In the genomic region with DNA sequence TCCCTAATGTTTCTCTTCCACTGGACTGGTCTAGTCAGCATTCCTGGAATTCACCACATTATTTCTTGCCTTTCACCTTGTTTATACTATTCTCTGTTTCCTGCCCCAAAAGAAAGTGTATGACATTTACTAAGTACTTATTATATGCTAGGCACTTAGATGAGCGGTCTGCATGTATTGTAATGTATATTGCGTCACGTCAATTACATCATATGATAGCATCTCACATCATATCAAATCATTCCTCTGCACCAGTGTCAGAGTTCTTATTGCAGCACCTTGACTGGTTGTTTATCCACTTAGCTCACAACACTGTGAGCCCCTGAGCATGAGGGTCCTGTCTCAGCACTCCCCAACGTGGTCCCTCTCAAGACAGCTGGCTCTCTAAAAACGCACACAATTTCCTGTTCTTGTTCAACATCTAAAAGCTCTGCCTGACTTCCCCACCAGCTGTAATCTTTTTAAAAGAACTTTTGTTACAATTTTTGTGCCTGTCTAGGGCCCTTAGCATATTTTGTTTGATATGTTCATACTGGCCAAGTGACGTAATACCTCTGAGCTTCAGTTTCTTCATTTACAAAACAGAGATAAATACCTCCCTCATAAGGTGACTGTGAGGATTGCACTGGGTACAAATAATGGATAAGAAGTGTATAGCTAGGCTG, we compare ENCODE assay signal across 8 cellular contexts. TPM values are rescaled to one million over a fixed set of nuclear protein-coding genes. Genes with fewer than 3 reads are reported as not detected.
A peak's percentile ranks its signal among the peaks of the same experiment; 100 is the strongest.
DNase-seq lines count a peak whose midpoint lies in the region; ATAC-seq and TF ChIP-seq lines count a peak whose summit lies in the region.

No MANE protein-coding gene starts in this region.

- H3K9ac ChIP-seq in H9 (ENCODE audit: extremely low read depth, insufficient read length, low read length) (no peak overlapping the region), PC-3 (ENCODE audit: low read length) (no peak overlapping the region), parathyroid adenoma (no peak overlapping the region), neuronal stem cell (ENCODE audit: low read depth, low read length, poor library complexity) (no peak overlapping the region)

- ATAC-seq in PC-3 (peak; percentile 79), HG02571 (IDR thresholded peaks at IDR 0.05; ENCODE audit: unreplicated experiment) (no peak)

- H2BK15ac ChIP-seq in H9 (ENCODE audit: low read depth, low read length) = no peak overlapping the region
- H2BK15ac ChIP-seq in neuronal stem cell (ENCODE audit: low read length) = no peak overlapping the region

- H4K20me1 ChIP-seq in H9 (ENCODE audit: control insufficient read depth, insufficient read depth, insufficient read length) (no peaks in the 10 kb centered on the region), PC-3 (ENCODE audit: low read length) (no peaks in the 10 kb centered on the region)

- H3K4ac ChIP-seq in H9 (ENCODE audit: low read depth, low read length) (no peak overlapping the region), neuronal stem cell (ENCODE audit: low read length) (no peak overlapping the region)

- peak overlapping the region in 3 of 8 donors; percentile 19 to 46 (median 44) for H3K4me3 Mint-ChIP-seq in CD4-positive, alpha-beta memory T cell
- no peak overlapping the region for H3K4me3 Mint-ChIP-seq in H9

- H4K8ac ChIP-seq in H9 (replicated peaks; ENCODE audit: insufficient read length, low read depth, low read length) = no peak overlapping the region
- H4K8ac ChIP-seq in neuronal stem cell (ENCODE audit: low read depth, low read length) = no peak overlapping the region

- H4K91ac ChIP-seq in H9 (ENCODE audit: insufficient read length, low read depth, low read length) (no peak overlapping the region), neuronal stem cell (ENCODE audit: low read depth, low read length, poor library complexity) (no peak overlapping the region)

- BruUV-seq in PC-3 (replicated peaks; lab: Mats Ljungman, UMichigan) = no TSS peak

- H3K4me2 ChIP-seq in H9 (ENCODE audit: insufficient read depth, insufficient read length, low read length) (no peak overlapping the region), PC-3 (ENCODE audit: low read length) (no peak overlapping the region), parathyroid adenoma (ENCODE audit: low read length) (no peak overlapping the region), neuronal stem cell (ENCODE audit: insufficient read depth, low read length, poor library complexity, severe bottlenecking) (no peak overlapping the region)

- no peaks in the 10 kb centered on the region for H3K9me2 ChIP-seq in PC-3 (replicated peaks; ENCODE audit: low read length)

- no peaks in the 10 kb centered on the region for H3K27me3 Mint-ChIP-seq in CD4-positive, alpha-beta memory T cell
- no peaks in the 10 kb centered on the region for H3K27me3 Mint-ChIP-seq in H9 (ENCODE audit: low read depth)

- peaks cover 24% of the 10 kb centered on the region for H3K4me1 ChIP-seq in CD4-positive, alpha-beta memory T cell (ENCODE audit: insufficient read depth, low read length)
- H3K4me1 ChIP-seq in H9 (ENCODE audit: insufficient read depth, low read length) (peaks cover 20% of the 10 kb centered on the region), PC-3 (ENCODE audit: insufficient read depth, low read length) (no peaks in the 10 kb centered on the region), parathyroid adenoma (no peaks in the 10 kb centered on the region), neuronal stem cell (ENCODE audit: control insufficient read depth in 2 of 2, insufficient read depth in 1 of 2, low read depth in 1 of 2, low read length in 2 of 2) (peaks cover 27 to 32% of the 10 kb centered on the region in 2 donors)

- H3F3A ChIP-seq in PC-3 (ENCODE audit: low read length, unreplicated experiment) = no peaks in the 10 kb centered on the region

- H3K23ac ChIP-seq in H9 (ENCODE audit: insufficient read length, low read depth, low read length) = no peak overlapping the region
- H3K23ac ChIP-seq in neuronal stem cell (ENCODE audit: low read depth, low read length, poor library complexity) = no peak overlapping the region

- no peak overlapping the region for H3K56ac ChIP-seq in H9 (ENCODE audit: insufficient read length, low read depth, low read length)

- no peak for TF ChIP-seq POLR2A in erythroblast (IDR thresholded peaks at IDR 0.05; ENCODE audit: low read length)

- no peak overlapping the region for H2AFZ ChIP-seq in H9 (ENCODE audit: low read length)
- H2AFZ ChIP-seq in PC-3 (ENCODE audit: low read length) = no peak overlapping the region
- no peak overlapping the region for H2AFZ ChIP-seq in parathyroid adenoma
- H2AFZ ChIP-seq in neuronal stem cell (ENCODE audit: low read length) = no peak overlapping the region

- H3K79me2 ChIP-seq in H9 (ENCODE audit: insufficient read depth, low read length) (no peaks in the 10 kb centered on the region), PC-3 (ENCODE audit: low read length) (no peaks in the 10 kb centered on the region), parathyroid adenoma (no peaks in the 10 kb centered on the region)

- H3K36me3 ChIP-seq in CD4-positive, alpha-beta memory T cell (ENCODE audit: insufficient read depth, low read length) = no peaks in the 10 kb centered on the region
- no peaks in the 10 kb centered on the region for H3K36me3 ChIP-seq in PC-3 (ENCODE audit: low read depth, low read length)
- no peaks in the 10 kb centered on the region for H3K36me3 ChIP-seq in parathyroid adenoma (ENCODE audit: control insufficient read depth, insufficient read depth, low read length)
- no peaks in the 10 kb centered on the region for H3K36me3 ChIP-seq in neuronal stem cell (replicated peaks in 1 of 2; ENCODE audit: control insufficient read depth in 2 of 2, insufficient read depth in 2 of 2, low read length in 2 of 2)

- no peak overlapping the region for H3T11ph ChIP-seq in H9 (ENCODE audit: low read length)

- H3K9me3 ChIP-seq in CD4-positive, alpha-beta memory T cell (ENCODE audit: control insufficient read depth in 1 of 2, low read length in 2 of 2) = no peaks in the 10 kb centered on the region
- no peaks in the 10 kb centered on the region for H3K9me3 ChIP-seq in H9 (ENCODE audit: control insufficient read depth, low read depth, low read length)
- H3K9me3 ChIP-seq in PC-3 (ENCODE audit: low read length) = no peaks in the 10 kb centered on the region
- H3K9me3 ChIP-seq in parathyroid adenoma (ENCODE audit: control insufficient read depth, low read length) = no peaks in the 10 kb centered on the region
- H3K9me3 ChIP-seq in neuronal stem cell (replicated peaks in 1 of 2; ENCODE audit: control insufficient read depth in 2 of 2, insufficient read depth in 1 of 2, low read depth in 1 of 2, low read length in 2 of 2) = peaks cover 0 to 5% of the 10 kb centered on the region in 2 donors

- H2BK12ac ChIP-seq in H9 (ENCODE audit: insufficient read length, low read depth, low read length) (no peak overlapping the region), neuronal stem cell (ENCODE audit: low read length) (no peak overlapping the region)

- H3K27ac Mint-ChIP-seq in CD4-positive, alpha-beta memory T cell = peak overlapping the region in 5 of 7 donors; percentile 8 to 70 (median 42)
- peak overlapping the region; percentile 15 to 72 (median 37); a peak in 4 of 7 replicates for H3K27ac Mint-ChIP-seq in H9

- H2BK120ac ChIP-seq in H9 (ENCODE audit: low read depth, low read length, poor library complexity, severe bottlenecking) = peak overlapping the region; percentile 38
- no peak overlapping the region for H2BK120ac ChIP-seq in neuronal stem cell (ENCODE audit: low read depth, low read length)

- DNase-seq in CD4-positive, alpha-beta memory T cell = peak in 4 of 5 donors; percentile 32 to 49 (median 38)
- DNase-seq in H9 = no peak
- peak; percentile 62 for DNase-seq in PC-3
- DNase-seq in erythroblast (lab: John Stamatoyannopoulos, UW) = peak; percentile 19 to 24
- DNase-seq in DMS79 (lab: John Stamatoyannopoulos, UW) = no peak
- DNase-seq in neuronal stem cell (ENCODE audit: low spot score) = no peak

- POLR2A ChIA-PET in CD4-positive, alpha-beta memory T cell (lab: Charles Lee; ENCODE audit: partially characterized antibody) = interaction anchor here (0.7 to 2.3 kb wide), 4 partner anchors 30 to 468 kb away, joined by 3 to 20 read pairs (median 4); a partner anchor contains a TSS
- POLR2A ChIA-PET in PC-3 (lab: Charles Lee; ENCODE audit: unreplicated experiment) = interaction anchor here (0.6 kb wide), 1 partner anchor 27 kb away, joined by 4 read pairs; no protein-coding TSS in a partner anchor

- no peak overlapping the region for H2BK5ac ChIP-seq in H9 (ENCODE audit: insufficient read length, low read length)
- H2BK5ac ChIP-seq in neuronal stem cell (ENCODE audit: low read length) = no peak overlapping the region

- no peak overlapping the region for H3K27ac ChIP-seq in CD4-positive, alpha-beta memory T cell (ENCODE audit: low read depth, low read length)
- H3K27ac ChIP-seq in H9 (ENCODE audit: insufficient read length, low read depth, low read length) (no peak overlapping the region), PC-3 (ENCODE audit: low read length) (no peak overlapping the region), parathyroid adenoma (no peak overlapping the region), neuronal stem cell (replicated peaks; ENCODE audit: low read length) (no peak overlapping the region)

- H3K4me3 ChIP-seq in CD4-positive, alpha-beta memory T cell (ENCODE audit: low read length in 2 of 2) = no peak overlapping the region
- H3K4me3 ChIP-seq in PC-3 (ENCODE audit: low read length) = no peak overlapping the region
- no peak overlapping the region for H3K4me3 ChIP-seq in parathyroid adenoma (ENCODE audit: low read depth, low read length)
- H3K4me3 ChIP-seq in neuronal stem cell (ENCODE audit: low read length in 2 of 2) = no peak overlapping the region

- H3K14ac ChIP-seq in H9 (ENCODE audit: insufficient read depth, low read length) (no peak overlapping the region), neuronal stem cell (ENCODE audit: low read length) (no peak overlapping the region)

- H3K36me3 Mint-ChIP-seq in CD4-positive, alpha-beta memory T cell = no peaks in the 10 kb centered on the region
- peaks cover 0 to 3% (median 2%) of the 10 kb centered on the region in 3 experiments; a peak in 3 of 7 replicates for H3K36me3 Mint-ChIP-seq in H9 (ENCODE audit: insufficient read depth in 1 of 3, low read depth in 3 of 3)

- H2BK20ac ChIP-seq in H9 (ENCODE audit: low read depth, low read length, poor library complexity, severe bottlenecking) = no peak overlapping the region

- H3K23me2 ChIP-seq in H9 (ENCODE audit: insufficient read length, low read depth, low read length, poor library complexity, severe bottlenecking) = no peaks in the 10 kb centered on the region

- H3K9me3 Mint-ChIP-seq in CD4-positive, alpha-beta memory T cell = no peaks in the 10 kb centered on the region
- H3K9me3 Mint-ChIP-seq in H9 = peaks cover 5 to 6% of the 10 kb centered on the region in 2 experiments; a peak in 4 of 5 replicates

- H4K5ac ChIP-seq in H9 (ENCODE audit: insufficient read length, low read depth, low read length) = no peak overlapping the region

- WGBS in H9 (ENCODE audit: extremely low coverage, insufficient read length, low lambda C conversion rate) = no CpG with 5 or more reads among the region's 6 CpGs
- no CpG with 5 or more reads among the region's 6 CpGs for WGBS in neuronal stem cell (ENCODE audit: extremely low coverage in 2 of 2, insufficient read length in 2 of 2, insufficient replicate concordance in 1 of 2), 2 donors

- H2AK5ac ChIP-seq in H9 (ENCODE audit: insufficient read length, low read length) (no peak overlapping the region), neuronal stem cell (ENCODE audit: low read depth, low read length) (no peak overlapping the region)

- H3K79me1 ChIP-seq in H9 (ENCODE audit: insufficient read depth, low read depth, low read length, poor library complexity, severe bottlenecking) (no peaks in the 10 kb centered on the region), neuronal stem cell (ENCODE audit: low read depth, low read length) (no peaks in the 10 kb centered on the region)

- intact Hi-C loops in CD4-positive, alpha-beta memory T cell (cut with micrococcal nuclease) = loop anchor here (1.0 to 5.0 kb wide), 5 partner anchors 30 to 471 kb away; a partner anchor contains a TSS
- intact Hi-C loops in PC-3 (cut with micrococcal nuclease) = loop anchor here (1.0 kb wide), 1 partner anchor 78 kb away; no protein-coding TSS in a partner anchor

- H3K18ac ChIP-seq in H9 (ENCODE audit: insufficient read length, low read depth, low read length) (no peak overlapping the region), neuronal stem cell (ENCODE audit: low read length) (no peak overlapping the region)

- peaks cover 25 to 34% (median 27%) of the 10 kb centered on the region in 4 donors for H3K4me1 Mint-ChIP-seq in CD4-positive, alpha-beta memory T cell
- peaks cover 61 to 65% of the 10 kb centered on the region in 2 experiments for H3K4me1 Mint-ChIP-seq in H9

- CTCF ChIA-PET in CD4-positive, alpha-beta memory T cell (lab: Charles Lee; ENCODE audit: partially characterized antibody) = interaction anchor here (0.6 to 2.9 kb wide), 17 partner anchors 8 to 470 kb away, joined by 3 to 34 read pairs (median 3); a partner anchor contains a TSS
- CTCF ChIA-PET in PC-3 (lab: Charles Lee) = interaction anchor here (0.6 to 1.1 kb wide), 5 partner anchors 50 to 112 kb away, joined by 3 to 5 read pairs (median 4); no protein-coding TSS in a partner anchor

- TF ChIP-seq CTCF in H9 (conservative IDR thresholded peaks at IDR 0.05) (peak; percentile 38; the same call in 1 of the 3 replicates), PC-3 (conservative IDR thresholded peaks at IDR 0.05; ENCODE audit: low read depth, low read length) (peak; percentile 65), parathyroid adenoma (IDR thresholded peaks at IDR 0.05) (peak; percentile 9)

- no peaks in the 10 kb centered on the region for H3K27me3 ChIP-seq in CD4-positive, alpha-beta memory T cell (ENCODE audit: insufficient read depth, low read length)
- no peaks in the 10 kb centered on the region for H3K27me3 ChIP-seq in H9 (ENCODE audit: insufficient read depth, low read length)
- no peaks in the 10 kb centered on the region for H3K27me3 ChIP-seq in PC-3 (ENCODE audit: low read length)
- H3K27me3 ChIP-seq in parathyroid adenoma (ENCODE audit: control insufficient read depth, insufficient read depth, low read length) = no peaks in the 10 kb centered on the region
- no peaks in the 10 kb centered on the region for H3K27me3 ChIP-seq in neuronal stem cell (ENCODE audit: control insufficient read depth in 3 of 3, insufficient read depth in 3 of 3, low read depth in 1 of 3, low read length in 3 of 3)

RNA-seq across cellular contexts. Expression of a gene that starts 58.8 kb away (rescaled TPM):
- 1 to 10 TPM; 4.5 to 5.8 TPM for total RNA-seq in CD4-positive, alpha-beta memory T cell
- polyA plus RNA-seq in CD4-positive, alpha-beta memory T cell = 1 to 10 TPM; 1.2 to 6.2 TPM
- total RNA-seq in H9 (2021) (2.2 and 2.4 TPM in 2 replicates), PC-3 (2014; rRNA removed) (7.5 and 7.8 TPM in 2 replicates)
- 0.50 TPM for polyA plus RNA-seq in neuronal stem cell (2013, experiment 1 of 2)
- polyA plus RNA-seq in neuronal stem cell (2013, experiment 2 of 2) = 0.43 TPM

Comparison
In these comparisons a context has a peak if more than half of its experiments do, and no peak if none do; other contexts are left out.
1. DNase-seq: peak in CD4-positive, alpha-beta memory T cell (4 of 5), PC-3 (single experiment) and erythroblast (2 of 2); none in H9 (single experiment), DMS79 (single experiment) and neuronal stem cell (single experiment).
2. CTCF ChIP-seq: peak in every context shown above with its lines; median percentile 65 in PC-3; 38 in H9; 9 in parathyroid adenoma.